1 cellular context compared by ENCODE assay signal in genomic region chr2:62195421-62196277, GRCh38.
TF ChIP-seq lines count a peak whose summit lies in the region.

A gene with protein sequence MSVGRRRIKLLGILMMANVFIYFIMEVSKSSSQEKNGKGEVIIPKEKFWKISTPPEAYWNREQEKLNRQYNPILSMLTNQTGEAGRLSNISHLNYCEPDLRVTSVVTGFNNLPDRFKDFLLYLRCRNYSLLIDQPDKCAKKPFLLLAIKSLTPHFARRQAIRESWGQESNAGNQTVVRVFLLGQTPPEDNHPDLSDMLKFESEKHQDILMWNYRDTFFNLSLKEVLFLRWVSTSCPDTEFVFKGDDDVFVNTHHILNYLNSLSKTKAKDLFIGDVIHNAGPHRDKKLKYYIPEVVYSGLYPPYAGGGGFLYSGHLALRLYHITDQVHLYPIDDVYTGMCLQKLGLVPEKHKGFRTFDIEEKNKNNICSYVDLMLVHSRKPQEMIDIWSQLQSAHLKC (plus strand): TSS chr2:62196115. CDS start chr2:62222221, 26,106 bp downstream.

TF ChIP-seq in HepG2, 621 proteins besides CTCF, POLR2A, EP300 and RAD21 (continued from another document and continues in another):
- no peak for TF ChIP-seq KIAA2018 (CRISPR knock-in tag; IDR thresholded peaks at IDR 0.05; ENCODE audit: borderline replicate concordance)
- TF ChIP-seq, protein P1, sequence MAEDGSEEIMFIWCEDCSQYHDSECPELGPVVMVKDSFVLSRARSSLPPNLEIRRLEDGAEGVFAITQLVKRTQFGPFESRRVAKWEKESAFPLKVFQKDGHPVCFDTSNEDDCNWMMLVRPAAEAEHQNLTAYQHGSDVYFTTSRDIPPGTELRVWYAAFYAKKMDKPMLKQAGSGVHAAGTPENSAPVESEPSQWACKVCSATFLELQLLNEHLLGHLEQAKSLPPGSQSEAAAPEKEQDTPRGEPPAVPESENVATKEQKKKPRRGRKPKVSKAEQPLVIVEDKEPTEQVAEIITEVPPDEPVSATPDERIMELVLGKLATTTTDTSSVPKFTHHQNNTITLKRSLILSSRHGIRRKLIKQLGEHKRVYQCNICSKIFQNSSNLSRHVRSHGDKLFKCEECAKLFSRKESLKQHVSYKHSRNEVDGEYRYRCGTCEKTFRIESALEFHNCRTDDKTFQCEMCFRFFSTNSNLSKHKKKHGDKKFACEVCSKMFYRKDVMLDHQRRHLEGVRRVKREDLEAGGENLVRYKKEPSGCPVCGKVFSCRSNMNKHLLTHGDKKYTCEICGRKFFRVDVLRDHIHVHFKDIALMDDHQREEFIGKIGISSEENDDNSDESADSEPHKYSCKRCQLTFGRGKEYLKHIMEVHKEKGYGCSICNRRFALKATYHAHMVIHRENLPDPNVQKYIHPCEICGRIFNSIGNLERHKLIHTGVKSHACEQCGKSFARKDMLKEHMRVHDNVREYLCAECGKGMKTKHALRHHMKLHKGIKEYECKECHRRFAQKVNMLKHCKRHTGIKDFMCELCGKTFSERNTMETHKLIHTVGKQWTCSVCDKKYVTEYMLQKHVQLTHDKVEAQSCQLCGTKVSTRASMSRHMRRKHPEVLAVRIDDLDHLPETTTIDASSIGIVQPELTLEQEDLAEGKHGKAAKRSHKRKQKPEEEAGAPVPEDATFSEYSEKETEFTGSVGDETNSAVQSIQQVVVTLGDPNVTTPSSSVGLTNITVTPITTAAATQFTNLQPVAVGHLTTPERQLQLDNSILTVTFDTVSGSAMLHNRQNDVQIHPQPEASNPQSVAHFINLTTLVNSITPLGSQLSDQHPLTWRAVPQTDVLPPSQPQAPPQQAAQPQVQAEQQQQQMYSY (CRISPR knock-in tag; IDR thresholded peaks at IDR 0.05), result peak; percentile 91
- TF ChIP-seq, protein P2, sequence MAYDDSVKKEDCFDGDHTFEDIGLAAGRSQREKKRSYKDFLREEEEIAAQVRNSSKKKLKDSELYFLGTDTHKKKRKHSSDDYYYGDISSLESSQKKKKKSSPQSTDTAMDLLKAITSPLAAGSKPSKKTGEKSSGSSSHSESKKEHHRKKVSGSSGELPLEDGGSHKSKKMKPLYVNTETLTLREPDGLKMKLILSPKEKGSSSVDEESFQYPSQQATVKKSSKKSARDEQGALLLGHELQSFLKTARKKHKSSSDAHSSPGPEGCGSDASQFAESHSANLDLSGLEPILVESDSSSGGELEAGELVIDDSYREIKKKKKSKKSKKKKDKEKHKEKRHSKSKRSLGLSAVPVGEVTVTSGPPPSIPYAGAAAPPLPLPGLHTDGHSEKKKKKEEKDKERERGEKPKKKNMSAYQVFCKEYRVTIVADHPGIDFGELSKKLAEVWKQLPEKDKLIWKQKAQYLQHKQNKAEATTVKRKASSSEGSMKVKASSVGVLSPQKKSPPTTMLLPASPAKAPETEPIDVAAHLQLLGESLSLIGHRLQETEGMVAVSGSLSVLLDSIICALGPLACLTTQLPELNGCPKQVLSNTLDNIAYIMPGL (CRISPR knock-in tag; IDR thresholded peaks at IDR 0.05; ENCODE audit: borderline replicate concordance in 1 of 2, low read depth in 1 of 2), result peak in 1 of 2 experiments; percentile 10; a peak in 2 of 4 replicates
- TF ChIP-seq ZKSCAN5 (CRISPR knock-in tag; IDR thresholded peaks at IDR 0.05), result no peak
- 0 out of 2 replicates have a peak, but pooled peaks have one; percentile 74 for TF ChIP-seq GLI4 (CRISPR knock-in tag; IDR thresholded peaks at IDR 0.05; ENCODE audit: borderline replicate concordance)
- TF ChIP-seq MLX (CRISPR knock-in tag; IDR thresholded peaks at IDR 0.05), result peak; percentile 80
- TF ChIP-seq IKZF4 (CRISPR knock-in tag; IDR thresholded peaks at IDR 0.05; ENCODE audit: borderline replicate concordance, low read depth, not compliant biosample characterization), result peak; percentile 5
- 0 out of 2 replicates have a peak, but pooled peaks have one; percentile 78 for TF ChIP-seq ZNF337 (CRISPR knock-in tag; IDR thresholded peaks at IDR 0.05; ENCODE audit: borderline replicate concordance, low read depth)
- TF ChIP-seq CBX5 (CRISPR knock-in tag; IDR thresholded peaks at IDR 0.05; ENCODE audit: borderline replicate concordance), result no peak
- peak; percentile 22 for TF ChIP-seq JARID2 (CRISPR knock-in tag; IDR thresholded peaks at IDR 0.05; ENCODE audit: insufficient replicate concordance)
- no peak for TF ChIP-seq DR1 (CRISPR knock-in tag; IDR thresholded peaks at IDR 0.05)
- peak; percentile 94 for TF ChIP-seq SRY (CRISPR knock-in tag; IDR thresholded peaks at IDR 0.05)
- TF ChIP-seq RCOR2 (CRISPR knock-in tag; IDR thresholded peaks at IDR 0.05), result no peak
- peak; percentile 79 for TF ChIP-seq HNRNPLL (IDR thresholded peaks at IDR 0.05; ENCODE audit: low read depth, low read length, poor library complexity, severe bottlenecking)
- no peak for TF ChIP-seq SMARCC2 (IDR thresholded peaks at IDR 0.05)
- TF ChIP-seq, protein P3, sequence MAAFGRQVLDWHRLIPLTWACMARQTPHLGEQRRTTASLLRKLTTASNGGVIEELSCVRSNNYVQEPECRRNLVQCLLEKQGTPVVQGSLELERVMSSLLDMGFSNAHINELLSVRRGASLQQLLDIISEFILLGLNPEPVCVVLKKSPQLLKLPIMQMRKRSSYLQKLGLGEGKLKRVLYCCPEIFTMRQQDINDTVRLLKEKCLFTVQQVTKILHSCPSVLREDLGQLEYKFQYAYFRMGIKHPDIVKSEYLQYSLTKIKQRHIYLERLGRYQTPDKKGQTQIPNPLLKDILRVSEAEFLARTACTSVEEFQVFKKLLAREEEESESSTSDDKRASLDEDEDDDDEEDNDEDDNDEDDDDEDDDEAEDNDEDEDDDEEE (CRISPR knock-in tag; IDR thresholded peaks at IDR 0.05), result peak; percentile 9; the same call in 1 of the 2 replicates
- TF ChIP-seq ELF3 (CRISPR knock-in tag; IDR thresholded peaks at IDR 0.05), result 0 out of 2 replicates have a peak, but pooled peaks have one; percentile 7
- peak; percentile 94 for TF ChIP-seq ZFP82 (CRISPR knock-in tag; IDR thresholded peaks at IDR 0.05; ENCODE audit: borderline replicate concordance)
- TF ChIP-seq ZNF556 (CRISPR knock-in tag; IDR thresholded peaks at IDR 0.05; ENCODE audit: borderline replicate concordance), result no peak
- TF ChIP-seq ZNF816 (CRISPR knock-in tag; IDR thresholded peaks at IDR 0.05; ENCODE audit: borderline replicate concordance), result peak; percentile 94
- TF ChIP-seq ZNF724P (CRISPR knock-in tag; IDR thresholded peaks at IDR 0.05; ENCODE audit: borderline replicate concordance), result peak; percentile 50; the same call in 1 of the 2 replicates
- TF ChIP-seq CSRNP1 (CRISPR knock-in tag; IDR thresholded peaks at IDR 0.05), result 0 out of 2 replicates have a peak, but pooled peaks have one; percentile 43
- no peak for TF ChIP-seq PRPF4 (IDR thresholded peaks at IDR 0.05; ENCODE audit: low read depth, low read length, poor library complexity, severe bottlenecking)
- TF ChIP-seq, protein P4, sequence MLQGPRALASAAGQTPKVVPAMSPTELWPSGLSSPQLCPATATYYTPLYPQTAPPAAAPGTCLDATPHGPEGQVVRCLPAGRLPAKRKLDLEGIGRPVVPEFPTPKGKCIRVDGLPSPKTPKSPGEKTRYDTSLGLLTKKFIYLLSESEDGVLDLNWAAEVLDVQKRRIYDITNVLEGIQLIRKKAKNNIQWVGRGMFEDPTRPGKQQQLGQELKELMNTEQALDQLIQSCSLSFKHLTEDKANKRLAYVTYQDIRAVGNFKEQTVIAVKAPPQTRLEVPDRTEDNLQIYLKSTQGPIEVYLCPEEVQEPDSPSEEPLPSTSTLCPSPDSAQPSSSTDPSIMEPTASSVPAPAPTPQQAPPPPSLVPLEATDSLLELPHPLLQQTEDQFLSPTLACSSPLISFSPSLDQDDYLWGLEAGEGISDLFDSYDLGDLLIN (CRISPR knock-in tag; IDR thresholded peaks at IDR 0.05; ENCODE audit: borderline replicate concordance), result no peak; the same call in 1 of the 2 replicates
- peak; percentile 51; the same call in 1 of the 2 replicates for TF ChIP-seq ZNF790 (CRISPR knock-in tag; IDR thresholded peaks at IDR 0.05; ENCODE audit: borderline replicate concordance)
- no peak for TF ChIP-seq CAMTA2 (CRISPR knock-in tag; IDR thresholded peaks at IDR 0.05; ENCODE audit: borderline replicate concordance)
- peak; percentile 76 for TF ChIP-seq ZNF777 (CRISPR knock-in tag; IDR thresholded peaks at IDR 0.05)
- peak; percentile 71; the same call in 1 of the 2 replicates for TF ChIP-seq NFATC3 (CRISPR knock-in tag; IDR thresholded peaks at IDR 0.05)
- TF ChIP-seq NFE2L1 (CRISPR knock-in tag; IDR thresholded peaks at IDR 0.05; ENCODE audit: borderline replicate concordance), result no peak
- TF ChIP-seq MEIS2 (CRISPR knock-in tag; IDR thresholded peaks at IDR 0.05), result no peak
- TF ChIP-seq, protein P5, sequence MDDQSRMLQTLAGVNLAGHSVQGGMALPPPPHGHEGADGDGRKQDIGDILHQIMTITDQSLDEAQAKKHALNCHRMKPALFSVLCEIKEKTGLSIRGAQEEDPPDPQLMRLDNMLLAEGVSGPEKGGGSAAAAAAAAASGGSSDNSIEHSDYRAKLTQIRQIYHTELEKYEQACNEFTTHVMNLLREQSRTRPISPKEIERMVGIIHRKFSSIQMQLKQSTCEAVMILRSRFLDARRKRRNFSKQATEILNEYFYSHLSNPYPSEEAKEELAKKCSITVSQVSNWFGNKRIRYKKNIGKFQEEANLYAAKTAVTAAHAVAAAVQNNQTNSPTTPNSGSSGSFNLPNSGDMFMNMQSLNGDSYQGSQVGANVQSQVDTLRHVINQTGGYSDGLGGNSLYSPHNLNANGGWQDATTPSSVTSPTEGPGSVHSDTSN (CRISPR knock-in tag; IDR thresholded peaks at IDR 0.05; ENCODE audit: borderline replicate concordance), result 0 out of 2 replicates have a peak, but pooled peaks have one; percentile 13
- TF ChIP-seq, protein P6, sequence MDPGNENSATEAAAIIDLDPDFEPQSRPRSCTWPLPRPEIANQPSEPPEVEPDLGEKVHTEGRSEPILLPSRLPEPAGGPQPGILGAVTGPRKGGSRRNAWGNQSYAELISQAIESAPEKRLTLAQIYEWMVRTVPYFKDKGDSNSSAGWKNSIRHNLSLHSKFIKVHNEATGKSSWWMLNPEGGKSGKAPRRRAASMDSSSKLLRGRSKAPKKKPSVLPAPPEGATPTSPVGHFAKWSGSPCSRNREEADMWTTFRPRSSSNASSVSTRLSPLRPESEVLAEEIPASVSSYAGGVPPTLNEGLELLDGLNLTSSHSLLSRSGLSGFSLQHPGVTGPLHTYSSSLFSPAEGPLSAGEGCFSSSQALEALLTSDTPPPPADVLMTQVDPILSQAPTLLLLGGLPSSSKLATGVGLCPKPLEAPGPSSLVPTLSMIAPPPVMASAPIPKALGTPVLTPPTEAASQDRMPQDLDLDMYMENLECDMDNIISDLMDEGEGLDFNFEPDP (CRISPR knock-in tag; conservative IDR thresholded peaks at IDR 0.05), result peak; percentile 78; the same call in 1 of the 2 replicates
